In the genomic region with DNA sequence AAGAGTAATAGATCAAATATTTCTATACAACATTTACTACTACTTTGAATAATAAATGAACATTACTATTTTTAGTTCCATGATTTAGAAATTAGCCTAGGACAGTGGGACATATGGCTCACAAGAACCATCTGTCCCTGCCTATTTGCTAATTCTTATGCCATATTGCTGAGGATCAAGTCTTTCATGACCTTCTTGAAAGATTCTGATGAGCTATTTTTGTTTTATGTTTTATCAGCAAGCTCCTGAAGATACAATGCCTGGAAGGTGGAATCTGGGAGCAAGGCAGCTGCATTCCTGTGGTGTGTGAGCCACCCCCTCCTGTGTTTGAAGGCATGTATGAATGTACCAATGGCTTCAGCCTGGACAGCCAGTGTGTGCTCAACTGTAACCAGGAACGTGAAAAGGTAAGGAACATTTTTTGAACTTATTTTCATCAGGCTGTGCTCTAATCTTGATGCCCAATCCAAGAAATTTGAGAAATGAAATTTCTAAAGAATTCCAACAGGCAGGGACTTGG, we compare ENCODE assay signal across 22 cellular contexts.
DNase-seq lines count a peak whose midpoint lies in the region; FAIRE-seq and TF ChIP-seq lines count a peak whose summit lies in the region.
"Had no signal": no experiment of that assay in that cellular context is flagged by ENCODE, and none has a peak within 500 bp of the region (broad histone marks: within the 10 kb centered on the region; RNA-seq: fewer than 3 reads in every experiment).

No MANE protein-coding gene starts in this region.

- no peak overlapping the region for H3K4me3 Mint-ChIP-seq in astrocyte (ENCODE audit: unreplicated experiment)
- H3K4me3 Mint-ChIP-seq: activated CD8-positive, alpha-beta memory T cell treated with anti-CD3 and anti-CD28 coated beads, Interleukin-2, amount 10 ng/mL, durations not matched to agents 7 days and 5 days; CD8-positive, alpha-beta T cell; stimulated activated naive CD8-positive, alpha-beta T cell treated with anti-CD3 and anti-CD28 coated beads, Interleukin-15, Interleukin-2, amounts not matched to agents 100 ng/mL and 50 ng/mL, for 24 hours had no signal

- H3K9me3 ChIP-seq in astrocyte (ENCODE audit: insufficient read depth, low read depth, low read length) = no peaks in the 10 kb centered on the region
- no peaks in the 10 kb centered on the region for H3K9me3 ChIP-seq in WERI-Rb-1 (ENCODE audit: severe bottlenecking)
- H3K9me3 ChIP-seq: neutrophil, upper lobe of left lung had no signal

- TF ChIP-seq CTCF in AG10803 (conservative IDR thresholded peaks at IDR 0.05; ENCODE audit: low read length) = no peak
- TF ChIP-seq CTCF in astrocyte (IDR thresholded peaks at IDR 0.05; ENCODE audit: insufficient read depth, low read depth, low read length) = no peak
- no peak for TF ChIP-seq CTCF in kidney epithelial cell (IDR thresholded peaks at IDR 0.05; ENCODE audit: insufficient read depth, low read length, poor library complexity, severe bottlenecking)
- TF ChIP-seq CTCF in WERI-Rb-1 (IDR thresholded peaks at IDR 0.05; ENCODE audit: low read depth, low read length) = no peak

- no peaks in the 10 kb centered on the region for H3K79me2 ChIP-seq in astrocyte (ENCODE audit: insufficient read depth, low read length)

- peak; percentile 52 for DNase-seq in AG10803 (ENCODE audit: low read depth)
- peak; percentile 11 for DNase-seq in H4 (ENCODE audit: low spot score)
- DNase-seq in astrocyte (ENCODE audit: low read depth) = peak; percentile 4
- DNase-seq in kidney epithelial cell (ENCODE audit: low read depth) = peak; percentile 59
- no peak for DNase-seq in activated CD8-positive, alpha-beta memory T cell treated with anti-CD3 and anti-CD28 coated beads, Interleukin-2, amount 50 U/mL, for 4 hours
- no peak for DNase-seq in NOMO-1 (lab: John Stamatoyannopoulos, UW; ENCODE audit: unreplicated experiment in 2 of 2)
- no peak for DNase-seq in WERI-Rb-1
- no peak for DNase-seq in activated CD8-positive, alpha-beta memory T cell treated with anti-CD3 and anti-CD28 coated beads, Interleukin-2, amount 50 U/mL, for 48 hours
- DNase-seq: activated CD4-positive, alpha-beta T cell treated with anti-CD3 and anti-CD28 coated beads for 4 hours; activated CD8-positive, alpha-beta memory T cell treated with anti-CD3 and anti-CD28 coated beads, Interleukin-2, amount 10 ng/mL, durations not matched to agents 7 days and 5 days; activated effector memory CD4-positive, alpha-beta T cell treated with anti-CD3 and anti-CD28 coated beads, Interleukin-2, amount 50 U/mL, for 16 hours; CD8-positive, alpha-beta T cell; KG1; PC-9; stimulated activated CD4-positive, alpha-beta T cell treated with anti-CD3 and anti-CD28 coated beads, Interleukin-1b, Interleukin-23, amount 100 ng/mL, for 48 hours; upper lobe of left lung had no signal

- no peak overlapping the region for H2AFZ ChIP-seq in astrocyte (ENCODE audit: low read depth, low read length)
- H2AFZ ChIP-seq: PC-9 had no signal

- no peaks in the 10 kb centered on the region for H4K20me1 ChIP-seq in astrocyte (ENCODE audit: insufficient read depth, low read length)

- FAIRE-seq in astrocyte (lab: Jason Lieb, UNC) = no peak
- FAIRE-seq: colon, frontal cortex, GM19239 had no signal

- no peaks in the 10 kb centered on the region for H3K27me3 Mint-ChIP-seq in astrocyte (ENCODE audit: low read depth, unreplicated experiment)
- H3K27me3 Mint-ChIP-seq: activated CD8-positive, alpha-beta memory T cell treated with anti-CD3 and anti-CD28 coated beads, Interleukin-2, amount 10 ng/mL, durations not matched to agents 7 days and 5 days; stimulated activated naive CD8-positive, alpha-beta T cell treated with anti-CD3 and anti-CD28 coated beads, Interleukin-15, Interleukin-2, amounts not matched to agents 100 ng/mL and 50 ng/mL, for 24 hours had no signal

- no peaks in the 10 kb centered on the region for H3K4me1 ChIP-seq in astrocyte (ENCODE audit: insufficient read depth, low read length)
- H3K4me1 ChIP-seq: upper lobe of left lung had no signal

- H3K36me3 ChIP-seq in astrocyte (ENCODE audit: insufficient read depth, low read length) (no peaks in the 10 kb centered on the region), kidney epithelial cell (ENCODE audit: control insufficient read depth, insufficient read depth, low read length) (no peaks in the 10 kb centered on the region), WERI-Rb-1 (no peaks in the 10 kb centered on the region)
- H3K36me3 ChIP-seq: neutrophil, upper lobe of left lung had no signal

- H3K36me3 Mint-ChIP-seq in astrocyte (ENCODE audit: low read depth, unreplicated experiment) = peaks cover 5% of the 10 kb centered on the region
- H3K36me3 Mint-ChIP-seq: activated CD8-positive, alpha-beta memory T cell treated with anti-CD3 and anti-CD28 coated beads, Interleukin-2, amount 10 ng/mL, durations not matched to agents 7 days and 5 days; CD8-positive, alpha-beta T cell had no signal

- H3K4me2 ChIP-seq in astrocyte (ENCODE audit: low read length) = no peak overlapping the region
- H3K4me2 ChIP-seq: PC-9 had no signal

- H3K4me3 ChIP-seq in AG10803 (ENCODE audit: low read length) (no peak overlapping the region), astrocyte (ENCODE audit: insufficient read depth, low read depth, low read length) (no peak overlapping the region), kidney epithelial cell (ENCODE audit: low read depth, low read length) (no peak overlapping the region), WERI-Rb-1 (ENCODE audit: low read depth, low read length) (no peak overlapping the region)
- H3K4me3 ChIP-seq: PC-9, SK-N-MC, upper lobe of left lung had no signal

- H3K27ac Mint-ChIP-seq in astrocyte (ENCODE audit: unreplicated experiment) = peak overlapping the region; percentile 89
- H3K27ac Mint-ChIP-seq: activated CD8-positive, alpha-beta memory T cell treated with anti-CD3 and anti-CD28 coated beads, Interleukin-2, amount 10 ng/mL, durations not matched to agents 7 days and 5 days; CD8-positive, alpha-beta T cell; stimulated activated naive CD8-positive, alpha-beta T cell treated with anti-CD3 and anti-CD28 coated beads, Interleukin-15, Interleukin-2, amounts not matched to agents 100 ng/mL and 50 ng/mL, for 24 hours had no signal

- peaks cover 2% of the 10 kb centered on the region for H3K9me3 Mint-ChIP-seq in astrocyte (ENCODE audit: unreplicated experiment)
- H3K9me3 Mint-ChIP-seq: CD8-positive, alpha-beta T cell had no signal

- no peak overlapping the region for H3K27ac ChIP-seq in astrocyte (ENCODE audit: low read depth, low read length)
- no peak overlapping the region; the same call in 1 of the 2 replicates for H3K27ac ChIP-seq in WERI-Rb-1
- H3K27ac ChIP-seq: neutrophil, PC-9, SK-N-MC, upper lobe of left lung had no signal

- H3K9ac ChIP-seq in astrocyte (ENCODE audit: low read length) = no peak overlapping the region

- no peaks in the 10 kb centered on the region for H3K27me3 ChIP-seq in astrocyte (ENCODE audit: insufficient read depth, low read length)
- H3K27me3 ChIP-seq in kidney epithelial cell (ENCODE audit: control insufficient read depth, insufficient read depth, low read length) = no peaks in the 10 kb centered on the region
- no peaks in the 10 kb centered on the region for H3K27me3 ChIP-seq in WERI-Rb-1 (ENCODE audit: insufficient read depth, low read depth, severe bottlenecking)
- H3K27me3 ChIP-seq: neutrophil, upper lobe of left lung had no signal

- peaks cover 49% of the 10 kb centered on the region for H3K4me1 Mint-ChIP-seq in astrocyte (ENCODE audit: low read depth, unreplicated experiment)
- H3K4me1 Mint-ChIP-seq: activated CD8-positive, alpha-beta memory T cell treated with anti-CD3 and anti-CD28 coated beads, Interleukin-2, amount 10 ng/mL, durations not matched to agents 7 days and 5 days had no signal

Comparison
In these comparisons a context has a peak if more than half of its experiments do, and no peak if none do; other contexts are left out.
1. DNase-seq: peak in AG10803 (single experiment), H4 (single experiment), astrocyte (single experiment) and kidney epithelial cell (single experiment); none in activated CD8-positive, alpha-beta memory T cell treated with anti-CD3 and anti-CD28 coated beads, Interleukin-2, amount 50 U/mL, for 4 hours (single experiment), NOMO-1 (0 of 2), WERI-Rb-1 (single experiment) and activated CD8-positive, alpha-beta memory T cell treated with anti-CD3 and anti-CD28 coated beads, Interleukin-2, amount 50 U/mL, for 48 hours (single experiment).